8 cellular contexts compared by ENCODE assay signal in the genomic region with DNA sequence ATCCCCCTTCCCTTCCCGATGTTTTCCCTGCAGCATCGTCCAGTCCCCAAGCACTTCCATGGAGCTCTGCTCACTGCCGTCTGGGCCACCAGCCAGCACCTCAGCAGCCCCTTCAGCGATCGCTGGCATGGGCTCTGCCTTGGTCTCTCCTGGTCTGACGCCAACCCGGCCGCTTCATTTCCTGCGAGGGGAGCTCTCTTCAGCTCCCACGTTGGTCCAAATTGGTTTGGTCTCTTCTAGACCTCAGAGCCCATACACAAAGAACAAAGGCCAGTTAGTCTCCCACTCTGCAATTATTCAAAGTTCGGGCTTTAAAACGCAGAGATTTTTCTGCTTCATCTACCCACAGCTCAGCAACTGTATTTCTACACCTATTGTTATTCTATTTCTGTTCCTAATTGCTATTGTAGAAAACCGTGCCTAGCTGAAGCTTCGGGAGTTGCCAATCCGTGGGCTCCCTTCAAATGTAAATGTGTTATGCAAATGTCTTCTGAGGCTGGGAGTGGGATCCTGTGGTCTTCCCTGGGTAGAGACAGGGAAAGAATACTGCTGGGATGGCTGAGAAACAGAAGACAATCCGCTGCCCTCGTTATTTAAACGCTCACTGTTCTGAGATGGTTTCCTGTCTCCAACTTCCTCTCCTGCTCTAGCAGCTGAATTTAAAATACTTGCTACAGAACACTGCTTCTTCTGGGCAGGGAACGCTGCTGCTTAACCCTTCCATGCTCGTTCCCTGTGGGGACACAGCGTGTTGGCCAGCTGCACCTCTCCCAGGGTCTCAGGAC.
DNase-seq lines count a peak whose midpoint lies in the region; ATAC-seq, FAIRE-seq and TF ChIP-seq lines count a peak whose summit lies in the region.

No MANE protein-coding gene starts in this region.

- H3K4me3 ChIP-seq in thyroid gland (replicated peaks in 1 of 3) (peak overlapping the region in 1 of 3 donors; percentile 4), WERI-Rb-1 (ENCODE audit: low read depth, low read length) (no peak overlapping the region)

- peak overlapping the region; percentile 98 for H3K27ac ChIP-seq in cingulate gyrus (ENCODE audit: low read depth, low read length)
- no peak overlapping the region for H3K27ac ChIP-seq in thyroid gland
- H3K27ac ChIP-seq in WERI-Rb-1: no peak overlapping the region

- FAIRE-seq in HTR-8/SVneo (lab: Jason Lieb, UNC): no peak

- H3K27me3 Mint-ChIP-seq in memory B cell: peaks cover 15% of the 10 kb centered on the region

- no peak for TF ChIP-seq CTCF in thyroid gland (IDR thresholded peaks at IDR 0.05)
- no peak for TF ChIP-seq CTCF in WERI-Rb-1 (IDR thresholded peaks at IDR 0.05; ENCODE audit: low read depth, low read length)

- DNase-seq in SIG-M5 treated with dmso at 0.1 percent for 504 hours (lab: John Stamatoyannopoulos, UW; ENCODE audit: unreplicated experiment) (peak; percentile 12), SIG-M5 (lab: John Stamatoyannopoulos, UW) (no peak), memory B cell (ENCODE audit: low spot score in 2 of 2) (no peak), thyroid gland (peak; percentile 72 to 75), HTR-8/SVneo (ENCODE audit: insufficient read length, low spot score) (no peak), WERI-Rb-1 (no peak)

- H3K4me3 Mint-ChIP-seq in memory B cell: peak overlapping the region; percentile 31

- TF ChIP-seq POLR2A in thyroid gland (IDR thresholded peaks at IDR 0.05): no peak

- H3K27ac Mint-ChIP-seq in memory B cell: peak overlapping the region; percentile 68

- H3K9me3 ChIP-seq in thyroid gland (no peaks in the 10 kb centered on the region), WERI-Rb-1 (ENCODE audit: severe bottlenecking) (no peaks in the 10 kb centered on the region)

- 3 to 17% methylated on average over 21 of the region's 21 CpGs for WGBS in thyroid gland, 2 donors

- no peak for ATAC-seq in memory B cell (ENCODE audit: low read depth)
- no peak for ATAC-seq in HG02938 (IDR thresholded peaks at IDR 0.05; ENCODE audit: unreplicated experiment)

- H3K36me3 ChIP-seq in thyroid gland (no peaks in the 10 kb centered on the region), WERI-Rb-1 (no peaks in the 10 kb centered on the region)

- H3K9me3 Mint-ChIP-seq in memory B cell: no peaks in the 10 kb centered on the region

- no peaks in the 10 kb centered on the region for H3K27me3 ChIP-seq in thyroid gland
- H3K27me3 ChIP-seq in WERI-Rb-1 (ENCODE audit: insufficient read depth, low read depth, severe bottlenecking): no peaks in the 10 kb centered on the region

- intact Hi-C loops in thyroid gland (cut with DNase I): no loop called here

- peaks cover 8 to 12% of the 10 kb centered on the region in 2 donors for H3K4me1 ChIP-seq in thyroid gland

- H3K36me3 Mint-ChIP-seq in memory B cell: no peaks in the 10 kb centered on the region

- H3K4me1 Mint-ChIP-seq in memory B cell: peaks cover 8% of the 10 kb centered on the region

Comparison
In these comparisons a context has a peak if more than half of its experiments do, and no peak if none do; other contexts are left out.
1. DNase-seq: peak in SIG-M5 treated with dmso at 0.1 percent for 504 hours (single experiment) and thyroid gland (2 of 2); none in SIG-M5 (single experiment), memory B cell (0 of 2), HTR-8/SVneo (single experiment) and WERI-Rb-1 (single experiment).